1 cellular context compared by ENCODE assay signal in the genomic region with DNA sequence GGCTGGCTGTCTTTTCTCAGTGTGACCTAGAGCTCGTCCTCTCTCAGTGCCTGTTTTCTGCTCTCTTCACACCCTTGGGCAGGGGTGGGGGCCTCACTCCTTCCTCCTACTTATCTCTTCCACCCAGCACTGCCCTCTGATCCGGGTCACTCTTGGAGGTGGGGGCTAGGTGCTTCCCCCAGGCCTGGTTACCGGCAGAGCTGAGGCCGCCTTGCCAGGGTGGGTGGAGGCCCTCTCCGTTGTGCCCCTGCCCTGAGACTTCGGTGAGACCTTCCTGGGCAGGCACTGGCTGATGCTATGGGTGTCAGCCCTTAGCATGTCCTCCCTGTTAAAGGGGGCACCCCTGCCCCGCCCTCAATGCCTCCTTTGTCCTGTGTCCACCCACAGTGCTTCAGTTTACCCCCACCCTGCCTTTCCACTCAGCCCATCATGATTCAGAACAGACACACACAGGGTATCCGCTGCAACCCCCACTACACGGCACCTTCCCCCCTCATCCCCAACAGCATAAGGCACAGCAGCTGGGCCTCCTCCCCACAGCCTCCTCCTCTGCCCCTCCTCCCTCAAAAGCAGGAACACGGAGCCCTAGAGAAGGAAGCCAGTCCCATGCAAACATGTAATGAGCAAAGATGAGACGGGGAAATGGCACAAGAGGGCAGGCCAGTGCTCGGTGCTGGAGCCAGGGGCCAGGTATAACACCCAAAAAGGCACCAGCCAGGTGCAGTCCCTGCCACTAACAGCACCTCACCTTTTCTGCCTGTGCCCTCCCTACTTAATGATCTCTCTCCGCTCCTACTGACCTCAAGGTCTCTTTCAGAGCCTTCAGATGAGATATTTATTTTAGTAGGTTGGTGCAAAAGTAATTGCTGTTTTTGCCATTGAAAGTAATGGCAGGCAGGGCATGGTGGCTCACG.
TF ChIP-seq lines count a peak whose summit lies in the region.

No MANE protein-coding gene starts in this region.

TF ChIP-seq in K562, 482 proteins besides CTCF, POLR2A, EP300 and RAD21 (continued from another document):
- TF ChIP-seq AFF1 (IDR thresholded peaks at IDR 0.05; ENCODE audit: low read depth in 1 of 2, partially characterized antibody in 2 of 2) (no peak), HDAC6 (IDR thresholded peaks at IDR 0.05; ENCODE audit: low read depth, low read length) (no peak), POU5F1 (IDR thresholded peaks at IDR 0.05; ENCODE audit: borderline replicate concordance, low read depth, low read length, partially characterized antibody) (no peak), MTA2 (IDR thresholded peaks at IDR 0.05; ENCODE audit: low read depth) (peak; percentile 87), USF1 (CRISPR knock-in tag; IDR thresholded peaks at IDR 0.05) (0 out of 2 replicates have a peak, but pooled peaks have one; percentile 7), HOXB6 (CRISPR knock-in tag; IDR thresholded peaks at IDR 0.05; ENCODE audit: borderline replicate concordance) (no peak), GABPA (tag; conservative IDR thresholded peaks at IDR 0.05; ENCODE audit: low read depth) (peak; percentile 64), ZNF655 (CRISPR knock-in tag; IDR thresholded peaks at IDR 0.05) (no peak)
- TF ChIP-seq, protein P1, sequence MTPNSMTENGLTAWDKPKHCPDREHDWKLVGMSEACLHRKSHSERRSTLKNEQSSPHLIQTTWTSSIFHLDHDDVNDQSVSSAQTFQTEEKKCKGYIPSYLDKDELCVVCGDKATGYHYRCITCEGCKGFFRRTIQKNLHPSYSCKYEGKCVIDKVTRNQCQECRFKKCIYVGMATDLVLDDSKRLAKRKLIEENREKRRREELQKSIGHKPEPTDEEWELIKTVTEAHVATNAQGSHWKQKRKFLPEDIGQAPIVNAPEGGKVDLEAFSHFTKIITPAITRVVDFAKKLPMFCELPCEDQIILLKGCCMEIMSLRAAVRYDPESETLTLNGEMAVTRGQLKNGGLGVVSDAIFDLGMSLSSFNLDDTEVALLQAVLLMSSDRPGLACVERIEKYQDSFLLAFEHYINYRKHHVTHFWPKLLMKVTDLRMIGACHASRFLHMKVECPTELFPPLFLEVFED (CRISPR knock-in tag; conservative IDR thresholded peaks at IDR 0.05), result peak; percentile 92
- TF ChIP-seq, protein P2, sequence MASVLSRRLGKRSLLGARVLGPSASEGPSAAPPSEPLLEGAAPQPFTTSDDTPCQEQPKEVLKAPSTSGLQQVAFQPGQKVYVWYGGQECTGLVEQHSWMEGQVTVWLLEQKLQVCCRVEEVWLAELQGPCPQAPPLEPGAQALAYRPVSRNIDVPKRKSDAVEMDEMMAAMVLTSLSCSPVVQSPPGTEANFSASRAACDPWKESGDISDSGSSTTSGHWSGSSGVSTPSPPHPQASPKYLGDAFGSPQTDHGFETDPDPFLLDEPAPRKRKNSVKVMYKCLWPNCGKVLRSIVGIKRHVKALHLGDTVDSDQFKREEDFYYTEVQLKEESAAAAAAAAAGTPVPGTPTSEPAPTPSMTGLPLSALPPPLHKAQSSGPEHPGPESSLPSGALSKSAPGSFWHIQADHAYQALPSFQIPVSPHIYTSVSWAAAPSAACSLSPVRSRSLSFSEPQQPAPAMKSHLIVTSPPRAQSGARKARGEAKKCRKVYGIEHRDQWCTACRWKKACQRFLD (CRISPR knock-in tag; IDR thresholded peaks at IDR 0.05), result peak; percentile 71; the same call in 1 of the 2 replicates
- TF ChIP-seq, protein P3, sequence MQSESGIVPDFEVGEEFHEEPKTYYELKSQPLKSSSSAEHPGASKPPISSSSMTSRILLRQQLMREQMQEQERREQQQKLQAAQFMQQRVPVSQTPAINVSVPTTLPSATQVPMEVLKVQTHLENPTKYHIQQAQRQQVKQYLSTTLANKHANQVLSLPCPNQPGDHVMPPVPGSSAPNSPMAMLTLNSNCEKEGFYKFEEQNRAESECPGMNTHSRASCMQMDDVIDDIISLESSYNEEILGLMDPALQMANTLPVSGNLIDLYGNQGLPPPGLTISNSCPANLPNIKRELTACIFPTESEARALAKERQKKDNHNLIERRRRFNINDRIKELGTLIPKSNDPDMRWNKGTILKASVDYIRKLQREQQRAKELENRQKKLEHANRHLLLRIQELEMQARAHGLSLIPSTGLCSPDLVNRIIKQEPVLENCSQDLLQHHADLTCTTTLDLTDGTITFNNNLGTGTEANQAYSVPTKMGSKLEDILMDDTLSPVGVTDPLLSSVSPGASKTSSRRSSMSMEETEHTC (IDR thresholded peaks at IDR 0.05), result no peak; the same call in 1 of the 2 replicates
